21 cellular contexts compared by ENCODE assay signal in genomic region chr4:143586080-143586479, GRCh38.
DNase-seq lines count a peak whose midpoint lies in the region.
"Had no signal": no experiment of that assay in that cellular context is flagged by ENCODE, and none has a peak within 500 bp of the region (broad histone marks: within the 10 kb centered on the region; RNA-seq: fewer than 3 reads in every experiment).

No MANE protein-coding gene starts in this region.

- H3K36me3 Mint-ChIP-seq in activated naive CD4-positive, alpha-beta T cell treated with anti-CD3 and anti-CD28 coated beads for 36 hours (ENCODE audit: low read depth), result peaks cover 4% of the 10 kb centered on the region
- H3K36me3 Mint-ChIP-seq: neural progenitor cell had no signal

- DNase-seq in AG20443 (ENCODE audit: low spot score) (peak; percentile 53), M059J (ENCODE audit: low read depth) (peak; percentile 24), dermis microvascular lymphatic vessel endothelial cell (ENCODE audit: low read depth in 2 of 2) (peak; percentile 93 to 97), pulmonary artery endothelial cell (ENCODE audit: low read depth, low spot score) (peak; percentile 80), NCI-H1436 (lab: John Stamatoyannopoulos, UW) (no peak), NCI-H526 treated with DMSO at 0.1 percent for 48 hours (lab: John Stamatoyannopoulos, UW) (no peak)
- no peak for DNase-seq in activated naive CD4-positive, alpha-beta T cell treated with anti-CD3 and anti-CD28 coated beads for 36 hours
- no peak for DNase-seq in activated CD4-positive, alpha-beta T cell treated with anti-CD3 and anti-CD28 coated beads, Interleukin-2, amount 50 U/mL, for 1 hour
- DNase-seq: activated B cell treated with CpG ODN at 0.5 μM for 24 hours; activated CD8-positive, alpha-beta T cell treated with anti-CD3 and anti-CD28 coated beads, Interleukin-2, amount 10 ng/mL, durations not matched to agents 7 days and 5 days; activated T-cell treated with anti-CD3 and anti-CD28 coated beads, Interleukin-2, amount 50 U/mL, for 48 hours; caudate nucleus; DMS 273 treated with DMSO at 0.1 percent for 48 hours; NCI-H1417 treated with DMSO at 0.1 percent for 48 hours; NCI-H748 treated with DMSO at 0.1 percent for 48 hours; PC-3; right lobe of liver; stimulated activated CD4-positive, alpha-beta T cell treated with anti-CD3 and anti-CD28 coated beads, Interleukin-2, amount 100 ng/mL, for 24 hours; stimulated activated naive CD8-positive, alpha-beta T cell treated with anti-CD3 and anti-CD28 coated beads, Interleukin-15, amount 100 ng/mL, for 72 hours had no signal

- H3K9me3 Mint-ChIP-seq in activated naive CD4-positive, alpha-beta T cell treated with anti-CD3 and anti-CD28 coated beads for 36 hours, result peaks cover 18% of the 10 kb centered on the region

- no peak overlapping the region for H3K27ac Mint-ChIP-seq in activated naive CD4-positive, alpha-beta T cell treated with anti-CD3 and anti-CD28 coated beads for 36 hours
- H3K27ac Mint-ChIP-seq: activated B cell treated with CpG ODN at 0.5 μM for 24 hours; activated CD8-positive, alpha-beta T cell treated with anti-CD3 and anti-CD28 coated beads, Interleukin-2, amount 10 ng/mL, durations not matched to agents 7 days and 5 days; activated naive CD8-positive, alpha-beta T cell; neural progenitor cell; stimulated activated naive CD8-positive, alpha-beta T cell treated with anti-CD3 and anti-CD28 coated beads, Interleukin-15, amount 100 ng/mL, for 72 hours had no signal

- H3K4me1 Mint-ChIP-seq in activated naive CD4-positive, alpha-beta T cell treated with anti-CD3 and anti-CD28 coated beads for 36 hours (ENCODE audit: low read depth), result no peaks in the 10 kb centered on the region
- H3K4me1 Mint-ChIP-seq: activated B cell treated with CpG ODN at 0.5 μM for 24 hours; neural progenitor cell; stimulated activated naive CD8-positive, alpha-beta T cell treated with anti-CD3 and anti-CD28 coated beads, Interleukin-15, amount 100 ng/mL, for 72 hours had no signal

- CTCF ChIA-PET in activated naive CD4-positive, alpha-beta T cell treated with anti-CD3 and anti-CD28 coated beads for 36 hours (lab: Charles Lee), result no interaction called here

- no peaks in the 10 kb centered on the region for H3K27me3 Mint-ChIP-seq in activated naive CD4-positive, alpha-beta T cell treated with anti-CD3 and anti-CD28 coated beads for 36 hours (ENCODE audit: low read depth)
- H3K27me3 Mint-ChIP-seq: activated B cell treated with CpG ODN at 0.5 μM for 24 hours; activated naive CD8-positive, alpha-beta T cell; stimulated activated naive CD8-positive, alpha-beta T cell treated with anti-CD3 and anti-CD28 coated beads, Interleukin-15, amount 100 ng/mL, for 72 hours had no signal

- intact Hi-C loops in activated naive CD4-positive, alpha-beta T cell treated with anti-CD3 and anti-CD28 coated beads for 36 hours (cut with micrococcal nuclease), result no loop called here

- no peak overlapping the region for H3K4me3 Mint-ChIP-seq in activated naive CD4-positive, alpha-beta T cell treated with anti-CD3 and anti-CD28 coated beads for 36 hours
- H3K4me3 Mint-ChIP-seq: activated B cell treated with CpG ODN at 0.5 μM for 24 hours; activated CD8-positive, alpha-beta T cell treated with anti-CD3 and anti-CD28 coated beads, Interleukin-2, amount 10 ng/mL, durations not matched to agents 7 days and 5 days; activated naive CD8-positive, alpha-beta T cell; neural progenitor cell; stimulated activated naive CD8-positive, alpha-beta T cell treated with anti-CD3 and anti-CD28 coated beads, Interleukin-15, amount 100 ng/mL, for 72 hours had no signal

Comparison
In these comparisons a context has a peak if more than half of its experiments do, and no peak if none do; other contexts are left out.
1. DNase-seq: peak in AG20443 (single experiment), M059J (single experiment), dermis microvascular lymphatic vessel endothelial cell (2 of 2) and pulmonary artery endothelial cell (single experiment); none in NCI-H1436 (single experiment), activated naive CD4-positive, alpha-beta T cell treated with anti-CD3 and anti-CD28 coated beads for 36 hours (single experiment), activated CD4-positive, alpha-beta T cell treated with anti-CD3 and anti-CD28 coated beads, Interleukin-2, amount 50 U/mL, for 1 hour (single experiment) and NCI-H526 treated with DMSO at 0.1 percent for 48 hours (single experiment).